Comparison of ENCODE assay signal across 16 cellular contexts in the genomic region with DNA sequence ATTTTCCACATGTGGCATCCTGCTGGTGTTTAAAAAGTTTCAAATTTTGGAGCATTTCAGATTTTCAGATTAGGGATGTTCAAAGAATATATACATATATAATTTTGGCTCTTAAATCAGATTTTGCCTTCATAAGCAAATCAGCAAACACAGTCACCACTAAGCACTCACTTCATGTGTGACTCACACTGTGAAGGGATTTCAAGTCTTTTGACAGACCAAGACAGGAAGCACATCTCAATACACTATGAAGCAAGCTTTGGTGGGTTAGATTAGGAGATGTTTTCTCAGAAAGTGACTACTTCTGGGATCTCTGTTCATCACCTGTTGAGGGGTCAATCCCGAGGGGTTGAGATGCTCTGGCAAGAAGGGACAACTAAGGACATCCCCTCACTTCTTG.
DNase-seq lines count a peak whose midpoint lies in the region; ATAC-seq, FAIRE-seq and TF ChIP-seq lines count a peak whose summit lies in the region.
"Had no signal": no experiment of that assay in that cellular context is flagged by ENCODE, and none has a peak within 500 bp of the region (broad histone marks: within the 10 kb centered on the region; RNA-seq: fewer than 3 reads in every experiment).

No MANE protein-coding gene starts in this region.

- H4K20me1 ChIP-seq in fibroblast of lung (ENCODE audit: control insufficient read depth, extremely low read depth, insufficient read depth, low read length) (no peaks in the 10 kb centered on the region), smooth muscle cell (ENCODE audit: low read depth) (no peaks in the 10 kb centered on the region)

- no peak for FAIRE-seq in D721Med (lab: Jason Lieb, UNC)
- FAIRE-seq: K562, small intestine had no signal

- H3K9ac ChIP-seq in fibroblast of lung (ENCODE audit: insufficient read depth, low read length) (no peak overlapping the region), smooth muscle cell (ENCODE audit: low read depth) (no peak overlapping the region)

- DNase-seq in SIG-M5 treated with dmso at 0.1 percent for 504 hours (lab: John Stamatoyannopoulos, UW; ENCODE audit: unreplicated experiment) (peak; percentile 4), SIG-M5 (lab: John Stamatoyannopoulos, UW) (no peak), RPMI7951 (ENCODE audit: low read depth) (peak; percentile 73), fibroblast of lung (ENCODE audit: low read depth in 2 of 2) (peak; percentile 75 to 89), smooth muscle cell (lab: John Stamatoyannopoulos, UW; ENCODE audit: unreplicated experiment) (no peak), D721Med (ENCODE audit: insufficient read length, low spot score) (no peak), sciatic nerve (ENCODE audit: low spot score) (no peak)
- DNase-seq: activated CD4-positive, alpha-beta T cell treated with anti-CD3 and anti-CD28 coated beads, Interleukin-2, amount 50 U/mL, for 48 hours; activated naive CD4-positive, alpha-beta T cell treated with Interleukin-2 at 50 U/mL for 16 hours; foreskin melanocyte; left colon; naive thymus-derived CD4-positive, alpha-beta T cell; NCI-H2081; small intestine had no signal

- no peak overlapping the region for H2AFZ ChIP-seq in fibroblast of lung (ENCODE audit: low read length)
- H2AFZ ChIP-seq in smooth muscle cell (ENCODE audit: low read depth) = no peak overlapping the region

- intact Hi-C loops in sciatic nerve (cut with DNase I) = no loop called here

- H3K79me2 ChIP-seq in fibroblast of lung (ENCODE audit: control insufficient read depth, insufficient read depth, low read length) (no peaks in the 10 kb centered on the region), smooth muscle cell (ENCODE audit: low read depth) (no peaks in the 10 kb centered on the region)

- H3K36me3 ChIP-seq in fibroblast of lung (ENCODE audit: control insufficient read depth, insufficient read depth, low read length) (no peaks in the 10 kb centered on the region), smooth muscle cell (ENCODE audit: low read depth) (no peaks in the 10 kb centered on the region)

- H3K27me3 ChIP-seq in fibroblast of lung (ENCODE audit: control insufficient read depth, insufficient read depth, low read length) = no peaks in the 10 kb centered on the region
- H3K27me3 ChIP-seq in smooth muscle cell (ENCODE audit: low read depth) = no peaks in the 10 kb centered on the region

- H3K4me1 ChIP-seq in fibroblast of lung (ENCODE audit: control insufficient read depth, extremely low read depth, insufficient read depth, low read length) (no peaks in the 10 kb centered on the region), smooth muscle cell (ENCODE audit: low read depth) (peaks cover 4% of the 10 kb centered on the region)

- H3K27ac ChIP-seq in fibroblast of lung (ENCODE audit: insufficient read depth, low read length) (no peak overlapping the region), smooth muscle cell (ENCODE audit: low read depth) (peak overlapping the region; percentile 56)

- H3K4me2 ChIP-seq in fibroblast of lung (ENCODE audit: extremely low read depth, insufficient read depth, low read length) (no peak overlapping the region), smooth muscle cell (no peak overlapping the region)

- H3K9me3 ChIP-seq in fibroblast of lung (ENCODE audit: control insufficient read depth, insufficient read depth, low read depth, low read length) (no peaks in the 10 kb centered on the region), smooth muscle cell (replicated peaks; ENCODE audit: low read depth) (no peaks in the 10 kb centered on the region)

- TF ChIP-seq CTCF in fibroblast of lung (conservative IDR thresholded peaks at IDR 0.05 in 1 of 2, IDR thresholded peaks at IDR 0.05 in 1 of 2; ENCODE audit: low read depth in 1 of 2, low read length in 2 of 2) = no peak
- no peak for TF ChIP-seq CTCF in smooth muscle cell (IDR thresholded peaks at IDR 0.05; ENCODE audit: borderline replicate concordance, insufficient read depth, poor library complexity, severe bottlenecking)
- no peak for TF ChIP-seq CTCF in D721Med (IDR thresholded peaks at IDR 0.05; ENCODE audit: insufficient read depth, missing control alignments)

- ATAC-seq in sciatic nerve (no peak), GM18498 (IDR thresholded peaks at IDR 0.05; ENCODE audit: unreplicated experiment) (no peak)
- ATAC-seq: K562; left colon; naive thymus-derived CD4-positive, alpha-beta T cell had no signal

- 42% methylated on average over 1 of the region's 1 CpG for WGBS in smooth muscle cell (ENCODE audit: low lambda C conversion rate)

- H3K4me3 ChIP-seq in fibroblast of lung (replicated peaks in 1 of 4; ENCODE audit: control extremely low read depth in 1 of 4, insufficient read depth in 1 of 4, low read depth in 3 of 4, low read length in 4 of 4) (no peak overlapping the region), smooth muscle cell (no peak overlapping the region)
- H3K4me3 ChIP-seq: K562 had no signal

- H3F3A ChIP-seq in smooth muscle cell (ENCODE audit: low read depth) = peaks cover 3% of the 10 kb centered on the region

Comparison
In these comparisons a context has a peak if more than half of its experiments do, and no peak if none do; other contexts are left out.
1. DNase-seq: peak in SIG-M5 treated with dmso at 0.1 percent for 504 hours (single experiment), RPMI7951 (single experiment) and fibroblast of lung (2 of 2); none in SIG-M5 (single experiment), smooth muscle cell (single experiment), D721Med (single experiment) and sciatic nerve (single experiment).